Comparison of ENCODE assay signal across 7 cellular contexts in the genomic region with DNA sequence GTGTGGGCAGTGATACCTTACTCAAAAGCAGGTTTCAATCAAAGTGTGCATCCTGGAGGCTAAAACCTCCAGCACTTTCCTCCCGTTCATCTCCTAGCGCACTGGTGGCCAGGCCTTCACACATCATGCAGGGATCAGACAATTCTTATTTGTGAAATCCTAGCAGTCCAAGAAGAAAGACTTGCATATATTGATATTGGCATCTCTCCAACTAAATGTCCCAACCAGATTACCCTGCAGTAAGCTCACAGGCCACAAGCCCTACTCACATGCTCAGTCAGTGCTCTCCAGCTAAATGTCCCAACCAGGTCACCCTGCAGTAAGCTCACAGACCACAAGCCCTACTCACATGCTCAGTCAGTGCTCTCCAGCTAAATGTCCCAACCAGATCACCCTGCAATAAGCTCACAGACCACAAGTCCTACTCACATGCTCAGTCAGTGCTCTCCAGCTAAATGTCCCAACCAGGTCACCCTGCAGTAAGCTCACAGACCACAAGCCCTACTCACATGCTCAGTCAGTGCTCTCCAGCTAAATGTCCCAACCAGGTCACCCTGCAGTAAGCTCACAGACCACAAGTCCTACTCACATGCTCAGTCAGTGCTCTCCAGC.
DNase-seq lines count a peak whose midpoint lies in the region; TF ChIP-seq lines count a peak whose summit lies in the region.
"Not testable (repeated sequence)": the region's sequence is repeated elsewhere in the genome, so short reads cannot be mapped to it uniquely, and the experiment has no call there.

No MANE protein-coding gene starts in this region.

- peaks cover 42 to 51% of the 10 kb centered on the region in 2 experiments for H3K4me1 ChIP-seq in neutrophil (ENCODE audit: control insufficient read depth in 1 of 2, insufficient read depth in 1 of 2, low read depth in 1 of 2, low read length in 1 of 2)

- H3K27ac ChIP-seq in neutrophil = peak overlapping the region; percentile 84

- H3K27me3 ChIP-seq in neutrophil = not testable (repeated sequence)

- H3K4me3 Mint-ChIP-seq in activated T-cell treated with anti-CD3 and anti-CD28 coated beads, Interleukin-2, amount 50 U/mL, for 24 hours = not testable (repeated sequence)

- not testable (repeated sequence) for H3K9me3 ChIP-seq in neutrophil

- peak overlapping the region; percentile 51 for H3K27ac Mint-ChIP-seq in activated T-cell treated with anti-CD3 and anti-CD28 coated beads, Interleukin-2, amount 50 U/mL, for 24 hours

- peak; percentile 48 for DNase-seq in EH (ENCODE audit: low read depth)
- DNase-seq in LNCaP clone FGC (ENCODE audit: low read depth) = peak; percentile 57
- peak; percentile 51 for DNase-seq in SIG-M5 treated with dmso at 0.1 percent for 504 hours (lab: John Stamatoyannopoulos, UW; ENCODE audit: unreplicated experiment)
- not testable (repeated sequence) for DNase-seq in activated T-cell treated with anti-CD3 and anti-CD28 coated beads, Interleukin-2, amount 50 U/mL, for 24 hours
- DNase-seq in brain pericyte (ENCODE audit: low read depth, low spot score) = peak; percentile 22
- peak; percentile 56 for DNase-seq in fibroblast of the aortic adventitia (ENCODE audit: low read depth)

- H3K4me1 Mint-ChIP-seq in activated T-cell treated with anti-CD3 and anti-CD28 coated beads, Interleukin-2, amount 50 U/mL, for 24 hours (ENCODE audit: low read depth) = peaks cover 37% of the 10 kb centered on the region

- not testable (repeated sequence) for H3K36me3 ChIP-seq in neutrophil

- TF ChIP-seq CTCF in LNCaP clone FGC (IDR thresholded peaks at IDR 0.05; ENCODE audit: control insufficient read depth, extremely low read depth, insufficient read depth); fibroblast of the aortic adventitia (IDR thresholded peaks at IDR 0.05; ENCODE audit: insufficient read depth, low read length); neutrophil (IDR thresholded peaks at IDR 0.05): not testable (repeated sequence)

- H3K27me3 Mint-ChIP-seq in activated T-cell treated with anti-CD3 and anti-CD28 coated beads, Interleukin-2, amount 50 U/mL, for 24 hours = not testable (repeated sequence)

- not testable (repeated sequence) for H3K9me3 Mint-ChIP-seq in activated T-cell treated with anti-CD3 and anti-CD28 coated beads, Interleukin-2, amount 50 U/mL, for 24 hours

- not testable (repeated sequence) for H3K4me3 ChIP-seq in LNCaP clone FGC (ENCODE audit: low read depth, low read length); fibroblast of the aortic adventitia (ENCODE audit: low read depth, low read length); neutrophil (ENCODE audit: low read depth in 1 of 2, low read length in 1 of 2)

- peaks cover 77% of the 10 kb centered on the region for H3K36me3 Mint-ChIP-seq in activated T-cell treated with anti-CD3 and anti-CD28 coated beads, Interleukin-2, amount 50 U/mL, for 24 hours (ENCODE audit: low read depth)
